15 cellular contexts compared by ENCODE assay signal in genomic region chr10:97922378-97922758, GRCh38.
"Had no signal": no experiment of that assay in that cellular context is flagged by ENCODE, and none has a peak within 500 bp of the region (broad histone marks: within the 10 kb centered on the region; RNA-seq: fewer than 3 reads in every experiment).

No MANE protein-coding gene starts in this region.

- H3K9me3 ChIP-seq: psoas muscle, sigmoid colon, suprapubic skin, upper lobe of left lung had no signal

- H3K27ac ChIP-seq: brain microvascular endothelial cell, psoas muscle, sigmoid colon, suprapubic skin, upper lobe of left lung had no signal

- ATAC-seq: activated naive CD4-positive, alpha-beta T cell treated with anti-CD3 and anti-CD28 coated beads, Interleukin-2, amount 50 U/mL, for 72 hours; esophagus mucosa; left colon; natural killer cell treated with Interleukin-12 subunit alpha and Interleukin-12 subunit beta and Interleukin-15 and Interleukin-18, amount 100 ng/mL, for 72 hours; T-helper 17 cell had no signal

- DNase-seq: activated CD4-positive, alpha-beta T cell treated with anti-CD3 and anti-CD28 coated beads, Interleukin-2, amount 50 U/mL, for 1 hour; activated effector memory CD4-positive, alpha-beta T cell treated with Interleukin-2 at 50 U/mL for 16 hours; brain microvascular endothelial cell; left colon; psoas muscle; sigmoid colon; stimulated activated CD4-positive, alpha-beta T cell treated with anti-CD3 and anti-CD28 coated beads, Interleukin-2, amount 100 ng/mL, for 48 hours; stimulated activated naive CD4-positive, alpha-beta T cell treated with Interleukin-2 at 50 U/mL for 16 hours; T-helper 17 cell had no signal

- H3K4me3 ChIP-seq: psoas muscle, sigmoid colon, suprapubic skin, upper lobe of left lung had no signal

- H3K36me3 ChIP-seq: brain microvascular endothelial cell, sigmoid colon, suprapubic skin, upper lobe of left lung had no signal

- H3K4me3 Mint-ChIP-seq: memory B cell; natural killer cell treated with Interleukin-12 subunit alpha and Interleukin-12 subunit beta and Interleukin-15 and Interleukin-18, amount 100 ng/mL, for 72 hours; T-helper 17 cell had no signal

- H3K36me3 Mint-ChIP-seq: natural killer cell treated with Interleukin-12 subunit alpha and Interleukin-12 subunit beta and Interleukin-15 and Interleukin-18, amount 100 ng/mL, for 72 hours had no signal

- H3K27me3 ChIP-seq: brain microvascular endothelial cell, upper lobe of left lung had no signal

- H3K4me1 ChIP-seq: psoas muscle, upper lobe of left lung had no signal

- H3K27ac Mint-ChIP-seq: memory B cell; natural killer cell treated with Interleukin-12 subunit alpha and Interleukin-12 subunit beta and Interleukin-15 and Interleukin-18, amount 100 ng/mL, for 72 hours; T-helper 17 cell had no signal
